ENCODE assay signal across 35 cellular contexts in the genomic region with DNA sequence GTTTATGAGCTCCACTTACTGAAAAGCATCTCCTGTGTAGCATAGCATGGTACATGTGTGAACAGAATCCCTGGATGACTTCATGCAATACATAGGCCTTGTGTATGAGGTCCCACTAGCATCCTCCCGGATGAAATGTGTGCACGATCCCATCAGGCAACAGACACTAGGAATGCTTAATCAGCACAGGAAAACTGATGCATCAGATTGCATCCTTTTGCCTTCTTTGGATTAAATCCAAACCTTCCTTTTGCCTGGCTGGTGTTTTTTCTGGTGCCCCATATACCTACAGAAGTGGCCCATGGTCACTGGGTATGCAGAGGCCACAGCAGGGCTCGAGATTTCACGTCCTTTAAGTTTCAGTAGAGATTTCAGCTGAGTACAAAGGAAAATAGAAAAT.
"Had no signal": no experiment of that assay in that cellular context is flagged by ENCODE, and none has a peak within 500 bp of the region (broad histone marks: within the 10 kb centered on the region; RNA-seq: fewer than 3 reads in every experiment).

No MANE protein-coding gene starts in this region.

- H3K27me3 ChIP-seq: MG63 had no signal

- H3K27ac ChIP-seq: KMS-11 had no signal

- DNase-seq: Karpas-422, Kasumi-1, MG63, MM.1S, MV-4-11, NCI-H1048, NCI-H1092, NCI-H1092 treated with DMSO at 0.1 percent for 48 hours, NCI-H1105, NCI-H1105 treated with DMSO at 0.1 percent for 48 hours, NCI-H1417, NCI-H1417 treated with DMSO at 0.1 percent for 48 hours, NCI-H1436, NCI-H1436 treated with DMSO at 0.1 percent for 48 hours, NCI-H146, NCI-H1694, NCI-H1694 treated with DMSO at 0.1 percent for 48 hours, NCI-H187, NCI-H187 treated with DMSO at 0.1 percent for 48 hours, NCI-H1930, NCI-H2029, NCI-H2029 treated with DMSO at 0.1 percent for 48 hours, NCI-H2081, NCI-H2081 treated with DMSO at 0.1 percent for 48 hours, NCI-H2107, NCI-H2171, NCI-H2171 treated with DMSO at 0.1 percent for 48 hours, NCI-H2227 treated with DMSO at 0.1 percent for 48 hours, NCI-H226, NCI-H345, NCI-H446, NCI-H446 treated with DMSO at 0.1 percent for 48 hours, NCI-H510A, NCI-H510A treated with DMSO at 0.1 percent for 48 hours had no signal

- H3K9ac ChIP-seq: KMS-11 had no signal

- H3K4me2 ChIP-seq: KMS-11 had no signal

- H3K9me3 ChIP-seq: MG63 had no signal

- H3K4me3 ChIP-seq: MG63 had no signal

- H3K36me3 ChIP-seq: MG63 had no signal
